1 cellular context compared by ENCODE assay signal in genomic region chr11:9693801-9694553, GRCh38.
A peak's percentile ranks its signal among the peaks of the same experiment; 100 is the strongest.
TF ChIP-seq lines count a peak whose summit lies in the region.

No MANE protein-coding gene starts in this region.

TF ChIP-seq in K562, 482 proteins besides CTCF, POLR2A, EP300 and RAD21:
- TF ChIP-seq USF1 (CRISPR knock-in tag; IDR thresholded peaks at IDR 0.05) (peak; percentile 39; the same call in 1 of the 2 replicates), TFE3 (CRISPR knock-in tag; IDR thresholded peaks at IDR 0.05) (0 out of 2 replicates have a peak, but pooled peaks have one; percentile 12), BHLHE40 (IDR thresholded peaks at IDR 0.05; ENCODE audit: low read length) (0 out of 2 replicates have a peak, but pooled peaks have one; percentile 22), MAX (CRISPR knock-in tag; IDR thresholded peaks at IDR 0.05) (no peak)
